Comparison of ENCODE assay signal across 8 cellular contexts in the genomic region with DNA sequence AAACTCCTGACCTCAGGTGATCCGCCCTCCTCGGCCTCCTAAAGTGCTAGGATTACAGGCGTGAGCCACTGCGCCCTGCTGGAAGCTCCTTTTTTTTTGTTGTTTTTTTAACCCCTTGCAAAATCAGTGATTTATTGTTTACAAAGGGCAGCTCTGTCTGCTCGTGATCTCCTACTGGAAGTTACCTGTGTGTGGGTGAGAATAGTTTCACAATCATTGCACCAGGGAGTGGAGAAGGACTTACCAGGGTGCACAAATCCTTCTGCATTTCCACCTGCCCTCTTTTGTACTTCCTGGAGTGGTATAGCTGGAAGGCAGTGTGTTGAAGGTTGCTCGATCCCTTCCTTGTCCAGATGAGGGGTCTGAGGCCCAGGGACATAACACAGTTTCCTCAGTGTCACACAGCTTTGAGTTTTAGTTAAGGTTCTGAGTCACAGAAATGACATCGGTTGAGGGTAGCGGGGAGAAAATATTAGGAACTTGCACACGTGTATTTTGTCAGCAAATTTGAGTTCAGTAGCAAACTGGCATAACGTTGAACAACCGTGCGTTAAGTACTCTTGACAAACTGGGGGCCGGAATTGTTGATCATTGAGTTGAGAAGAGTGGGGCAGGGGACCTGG. TPM values are rescaled to one million over a fixed set of nuclear protein-coding genes. Genes with fewer than 3 reads are reported as not detected.
A peak's percentile ranks its signal among the peaks of the same experiment; 100 is the strongest.
DNase-seq lines count a peak whose midpoint lies in the region; ATAC-seq, FAIRE-seq and TF ChIP-seq lines count a peak whose summit lies in the region.

No MANE protein-coding gene starts in this region.

- H3K4me1 ChIP-seq in astrocyte (ENCODE audit: insufficient read depth, low read length) = peaks cover 16% of the 10 kb centered on the region
- peaks cover 35% of the 10 kb centered on the region for H3K4me1 ChIP-seq in lower lobe of right lung
- peaks cover 0 to 71% (median 30%) of the 10 kb centered on the region in 4 donors for H3K4me1 ChIP-seq in tibial artery
- H3K4me1 ChIP-seq in CD8-positive, alpha-beta T cell (ENCODE audit: insufficient read depth, low read length) = peaks cover 10% of the 10 kb centered on the region

- TF ChIP-seq CTCF in astrocyte (IDR thresholded peaks at IDR 0.05; ENCODE audit: insufficient read depth, low read depth, low read length) (no peak), lower lobe of right lung (IDR thresholded peaks at IDR 0.05) (no peak), tibial artery (IDR thresholded peaks at IDR 0.05) (no peak)
- no peak for TF ChIP-seq CTCF in CD8-positive, alpha-beta T cell (IDR thresholded peaks at IDR 0.05)

- H2AFZ ChIP-seq in astrocyte (ENCODE audit: low read depth, low read length) = no peak overlapping the region

- CTCF ChIA-PET in CD8-positive, alpha-beta T cell (lab: Charles Lee) = interaction anchor here (2.8 kb wide), 1 partner anchor 20 kb away, joined by 13 read pairs; no protein-coding TSS in a partner anchor

- no peak for FAIRE-seq in astrocyte (lab: Jason Lieb, UNC)

- H3K27ac Mint-ChIP-seq in activated naive CD4-positive, alpha-beta T cell treated with anti-CD3 and anti-CD28 coated beads, Interleukin-2, amount 50 U/mL, for 72 hours = peak overlapping the region; percentile 66 to 85
- H3K27ac Mint-ChIP-seq in astrocyte (ENCODE audit: unreplicated experiment) = peak overlapping the region; percentile 15
- H3K27ac Mint-ChIP-seq in CD8-positive, alpha-beta T cell = no peak overlapping the region

- peaks cover 40% of the 10 kb centered on the region for H3K4me1 Mint-ChIP-seq in astrocyte (ENCODE audit: low read depth, unreplicated experiment)
- H3K4me1 Mint-ChIP-seq in CD8-positive, alpha-beta T cell (ENCODE audit: low read depth) = peaks cover 50% of the 10 kb centered on the region

- DNase-seq in activated naive CD4-positive, alpha-beta T cell treated with anti-CD3 and anti-CD28 coated beads, Interleukin-2, amount 50 U/mL, for 72 hours (ENCODE audit: low spot score in 2 of 2) = no peak
- no peak for DNase-seq in activated naive CD4-positive, alpha-beta T cell treated with Interleukin-2 at 50 U/mL for 16 hours
- no peak for DNase-seq in astrocyte (ENCODE audit: low read depth)
- DNase-seq in lower lobe of right lung = no peak
- no peak for DNase-seq in tibial artery
- DNase-seq in DMS53 (lab: John Stamatoyannopoulos, UW) = no peak
- DNase-seq in NCI-H226 = no peak
- no peak for DNase-seq in CD8-positive, alpha-beta T cell

- H3K79me2 ChIP-seq in astrocyte (ENCODE audit: insufficient read depth, low read length) = peaks cover 89% of the 10 kb centered on the region

- H3K9me3 ChIP-seq in astrocyte (ENCODE audit: insufficient read depth, low read depth, low read length) (no peaks in the 10 kb centered on the region), lower lobe of right lung (peaks cover 7% of the 10 kb centered on the region), tibial artery (no peaks in the 10 kb centered on the region)
- H3K9me3 ChIP-seq in CD8-positive, alpha-beta T cell (ENCODE audit: low read length) = no peaks in the 10 kb centered on the region

- ATAC-seq in activated naive CD4-positive, alpha-beta T cell treated with anti-CD3 and anti-CD28 coated beads, Interleukin-2, amount 50 U/mL, for 72 hours = no peak
- ATAC-seq in lower lobe of right lung = peak; percentile 65 to 74
- ATAC-seq in CD8-positive, alpha-beta T cell = no peak

- intact Hi-C loops in lower lobe of right lung (cut with DNase I) (no loop called here), tibial artery (cut with DNase I; ENCODE audit: low total_unique reads) (no loop called here)
- intact Hi-C loops in CD8-positive, alpha-beta T cell (cut with DNase I, micrococcal nuclease) = loop anchor here in 1 of 2 experiments (5.0 kb wide), 1 partner anchor 118 kb away; the partner anchor contains the start of gene ULK4

- no peaks in the 10 kb centered on the region for H3K27me3 Mint-ChIP-seq in astrocyte (ENCODE audit: low read depth, unreplicated experiment)
- H3K27me3 Mint-ChIP-seq in CD8-positive, alpha-beta T cell (ENCODE audit: low read depth) = no peaks in the 10 kb centered on the region

- H3K27me3 ChIP-seq in astrocyte (ENCODE audit: insufficient read depth, low read length) (no peaks in the 10 kb centered on the region), lower lobe of right lung (ENCODE audit: low read depth) (no peaks in the 10 kb centered on the region), tibial artery (no peaks in the 10 kb centered on the region)
- no peaks in the 10 kb centered on the region for H3K27me3 ChIP-seq in CD8-positive, alpha-beta T cell (ENCODE audit: insufficient read depth, low read length)

- H3K9ac ChIP-seq in astrocyte (ENCODE audit: low read length) = no peak overlapping the region

- H3K4me3 ChIP-seq in astrocyte (ENCODE audit: insufficient read depth, low read depth, low read length) (no peak overlapping the region), lower lobe of right lung (no peak overlapping the region), tibial artery (no peak overlapping the region)
- no peak overlapping the region for H3K4me3 ChIP-seq in CD8-positive, alpha-beta T cell (ENCODE audit: low read depth, low read length)

- peaks cover 49% of the 10 kb centered on the region for H4K20me1 ChIP-seq in astrocyte (ENCODE audit: insufficient read depth, low read length)

- no peaks in the 10 kb centered on the region for H3K36me3 ChIP-seq in astrocyte (ENCODE audit: insufficient read depth, low read length)
- H3K36me3 ChIP-seq in lower lobe of right lung = no peaks in the 10 kb centered on the region
- H3K36me3 ChIP-seq in tibial artery = no peaks in the 10 kb centered on the region
- H3K36me3 ChIP-seq in CD8-positive, alpha-beta T cell (ENCODE audit: insufficient read depth, low read length) = no peaks in the 10 kb centered on the region

- H3K4me2 ChIP-seq in astrocyte (ENCODE audit: low read length) = peak overlapping the region; percentile 18

- H3K9me3 Mint-ChIP-seq in activated naive CD4-positive, alpha-beta T cell treated with anti-CD3 and anti-CD28 coated beads, Interleukin-2, amount 50 U/mL, for 72 hours = peaks cover 0 to 14% of the 10 kb centered on the region in 2 donors
- peaks cover 2% of the 10 kb centered on the region for H3K9me3 Mint-ChIP-seq in astrocyte (ENCODE audit: unreplicated experiment)
- peaks cover 5% of the 10 kb centered on the region for H3K9me3 Mint-ChIP-seq in CD8-positive, alpha-beta T cell

- no peak overlapping the region for H3K27ac ChIP-seq in astrocyte (ENCODE audit: low read depth, low read length)
- H3K27ac ChIP-seq in lower lobe of right lung = peak overlapping the region; percentile 56
- H3K27ac ChIP-seq in tibial artery = peak overlapping the region; percentile 72 to 80
- no peak overlapping the region for H3K27ac ChIP-seq in CD8-positive, alpha-beta T cell (ENCODE audit: low read depth, low read length)

- peaks cover 0 to 35% of the 10 kb centered on the region in 2 donors for H3K36me3 Mint-ChIP-seq in activated naive CD4-positive, alpha-beta T cell treated with anti-CD3 and anti-CD28 coated beads, Interleukin-2, amount 50 U/mL, for 72 hours
- peaks cover 2% of the 10 kb centered on the region for H3K36me3 Mint-ChIP-seq in astrocyte (ENCODE audit: low read depth, unreplicated experiment)
- no peaks in the 10 kb centered on the region for H3K36me3 Mint-ChIP-seq in CD8-positive, alpha-beta T cell

- POLR2A ChIA-PET in CD8-positive, alpha-beta T cell (lab: Charles Lee) = no interaction called here

- H3K4me3 Mint-ChIP-seq in astrocyte (ENCODE audit: unreplicated experiment) = no peak overlapping the region
- H3K4me3 Mint-ChIP-seq in CD8-positive, alpha-beta T cell = no peak overlapping the region

RNA-seq across cellular contexts. Expression of gene TRAK1, which starts 11.3 kb away (rescaled TPM):
- 10 to 100 TPM; 19.1 to 33.1 TPM for total RNA-seq in activated naive CD4-positive, alpha-beta T cell treated with anti-CD3 and anti-CD28 coated beads, Interleukin-2, amount 50 U/mL, for 72 hours
- total RNA-seq in astrocyte (52.3 and 56.2 TPM in 2 replicates), lower lobe of right lung (50.6 TPM)
- 10 to 100 TPM; 21.6 to 22.8 TPM for total RNA-seq in CD8-positive, alpha-beta T cell

Comparison
In these comparisons a context has a peak if more than half of its experiments do, and no peak if none do; other contexts are left out.
1. ATAC-seq: peak in lower lobe of right lung (2 of 2); none in activated naive CD4-positive, alpha-beta T cell treated with anti-CD3 and anti-CD28 coated beads, Interleukin-2, amount 50 U/mL, for 72 hours (0 of 2) and CD8-positive, alpha-beta T cell (single experiment).
2. H3K27ac ChIP-seq: peak in lower lobe of right lung (single experiment) and tibial artery (2 of 2); none in astrocyte (single experiment) and CD8-positive, alpha-beta T cell (single experiment).